Comparison of ENCODE assay signal across 21 cellular contexts in the genomic region with DNA sequence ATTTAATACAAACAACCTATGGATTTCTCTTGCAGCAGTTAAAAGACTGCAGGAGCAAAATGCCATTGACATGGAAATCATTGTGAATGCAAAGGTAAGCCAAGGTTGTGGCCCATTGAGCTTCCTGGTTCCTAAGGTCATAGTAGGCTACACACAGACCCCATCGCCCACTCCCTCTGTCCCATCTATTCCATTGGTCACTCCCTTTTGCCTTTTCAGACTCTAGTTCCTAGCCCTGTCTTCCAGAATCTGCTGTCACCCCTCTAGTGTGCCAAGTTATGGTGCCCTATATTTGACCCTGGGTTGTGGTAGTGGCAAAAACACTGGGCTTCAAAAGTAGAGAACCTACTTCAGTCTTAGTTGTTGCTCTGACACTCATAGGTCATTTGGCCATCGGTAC.
"Had no signal": no experiment of that assay in that cellular context is flagged by ENCODE, and none has a peak within 500 bp of the region (broad histone marks: within the 10 kb centered on the region; RNA-seq: fewer than 3 reads in every experiment).

No MANE protein-coding gene starts in this region.

- H3K36me3 ChIP-seq: uterus had no signal

- H3K4me1 Mint-ChIP-seq: neural crest cell had no signal

- H3K4me1 ChIP-seq: colonic mucosa, foreskin keratinocyte, thyroid gland, uterus had no signal

- H3K4me3 ChIP-seq: colonic mucosa, hepatocyte, mucosa of descending colon, right atrium auricular region, suprapubic skin, thyroid gland, upper lobe of left lung, uterus had no signal

- H3K27ac Mint-ChIP-seq: endodermal cell had no signal

- H3K4me2 ChIP-seq: hepatocyte had no signal

- H3K27ac ChIP-seq: colonic mucosa, foreskin keratinocyte, hepatocyte, suprapubic skin, thyroid gland, upper lobe of left lung, uterus had no signal

- H3K9me3 Mint-ChIP-seq: endodermal cell, natural killer cell, neural crest cell had no signal

- H3K9me3 ChIP-seq: colonic mucosa, mucosa of descending colon, right atrium auricular region, suprapubic skin, thyroid gland, upper lobe of left lung, uterus had no signal

- ATAC-seq: foreskin keratinocyte; mucosa of descending colon; natural killer cell; stimulated activated naive CD8-positive, alpha-beta T cell treated with anti-CD3 and anti-CD28 coated beads, Interleukin-15, Interleukin-2, amounts not matched to agents 100 U/mL and 50 U/mL, for 24 hours had no signal

- H3K27me3 ChIP-seq: colonic mucosa, foreskin keratinocyte, hepatocyte, right atrium auricular region, suprapubic skin, thyroid gland, upper lobe of left lung, uterus had no signal

- DNase-seq: colonic mucosa; effector CD4-positive, alpha-beta T cell; endodermal cell; erythroblast; foreskin keratinocyte; head of caudate nucleus; mammary epithelial cell; mucosa of descending colon; natural killer cell; posterior cingulate gyrus; small intestine; stimulated activated CD4-positive, alpha-beta T cell treated with anti-CD3 and anti-CD28 coated beads, Interleukin-12 subunit alpha, Interleukin-12 subunit beta, amount 100 ng/mL, for 4 hours; stimulated activated CD4-positive, alpha-beta T cell treated with anti-CD3 and anti-CD28 coated beads, Interleukin-2, amount 100 ng/mL, for 48 hours; stimulated activated naive CD8-positive, alpha-beta T cell treated with anti-CD3 and anti-CD28 coated beads, Interleukin-15, Interleukin-2, amounts not matched to agents 100 U/mL and 50 U/mL, for 24 hours; thyroid gland; upper lobe of left lung; uterus had no signal

- H2AFZ ChIP-seq: hepatocyte had no signal

- H3K4me3 Mint-ChIP-seq: endodermal cell, natural killer cell, neural crest cell had no signal
